In the genomic region with DNA sequence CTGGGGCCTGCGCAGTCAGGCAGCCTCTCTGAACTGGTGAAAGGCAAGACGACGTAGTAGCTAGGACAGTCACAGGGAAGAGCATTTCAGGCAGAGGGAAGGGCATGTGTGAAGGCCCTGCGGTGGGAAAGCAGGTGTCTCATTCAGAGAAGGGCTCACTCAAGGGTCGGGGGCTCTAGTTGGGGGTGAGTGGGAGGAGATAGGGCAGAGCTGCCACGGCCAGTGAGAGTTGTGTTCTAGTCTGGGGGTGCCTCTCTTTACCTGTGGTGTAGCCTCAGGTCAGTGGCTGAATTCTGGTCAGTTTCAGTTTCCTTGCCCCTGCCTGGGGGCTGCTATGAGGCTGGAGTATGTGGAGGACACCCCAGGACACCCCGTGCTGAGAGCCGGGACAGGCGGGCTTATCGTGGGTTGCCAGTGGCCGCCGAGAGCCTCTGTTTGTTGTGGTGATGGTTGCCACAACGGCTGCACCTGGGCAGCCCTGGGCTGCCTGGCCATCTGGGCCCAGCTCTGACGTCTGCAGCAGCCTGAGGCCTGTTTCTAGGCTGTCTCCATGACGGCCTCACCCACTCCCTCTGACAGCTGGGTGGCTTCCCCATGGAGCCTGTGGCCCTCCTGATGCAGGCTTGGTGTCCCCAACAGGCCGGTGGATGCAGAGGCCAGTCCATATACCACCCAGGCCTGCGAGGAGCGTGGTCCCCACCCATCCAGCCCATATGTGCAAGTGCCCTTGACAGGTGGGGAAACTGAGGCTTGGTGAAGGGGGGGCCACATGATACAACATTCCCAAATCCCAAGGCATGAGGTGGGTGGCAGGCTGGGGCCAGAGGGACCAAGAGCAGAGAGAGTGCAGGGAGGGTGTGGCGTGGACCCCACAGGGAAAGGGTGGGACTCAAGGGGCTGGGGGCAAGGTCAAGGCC, we compare ENCODE assay signal across 12 cellular contexts. TPM values are rescaled to one million over a fixed set of nuclear protein-coding genes. Genes with fewer than 3 reads are reported as not detected.
DNase-seq lines count a peak whose midpoint lies in the region; ATAC-seq and TF ChIP-seq lines count a peak whose summit lies in the region.
"Had no signal": no experiment of that assay in that cellular context is flagged by ENCODE, and none has a peak within 500 bp of the region (broad histone marks: within the 10 kb centered on the region; RNA-seq: fewer than 3 reads in every experiment).

No MANE protein-coding gene starts in this region.

- H3K9me3 Mint-ChIP-seq in activated naive CD4-positive, alpha-beta T cell treated with anti-CD3 and anti-CD28 coated beads, Interleukin-2, amount 50 U/mL, for 24 hours, result no peaks in the 10 kb centered on the region
- peaks cover 11 to 85% (median 29%) of the 10 kb centered on the region in 5 experiments for H3K9me3 Mint-ChIP-seq in brain

- ATAC-seq in left colon (peak; percentile 29), upper lobe of right lung (peak; percentile 5)

- no peaks in the 10 kb centered on the region for H3K9me3 ChIP-seq in upper lobe of right lung

- TF ChIP-seq CTCF in brain (conservative IDR thresholded peaks at IDR 0.05) (no peak), upper lobe of right lung (IDR thresholded peaks at IDR 0.05) (no peak)

- no peak overlapping the region for H3K27ac ChIP-seq in upper lobe of right lung

- H3K36me3 ChIP-seq in upper lobe of right lung, result peaks cover 22% of the 10 kb centered on the region

- intact Hi-C loops in left colon (cut with DNase I, micrococcal nuclease), result no loop called here
- intact Hi-C loops in upper lobe of right lung (cut with DNase I), result no loop called here

- peaks cover 33% of the 10 kb centered on the region for H3K4me1 Mint-ChIP-seq in activated naive CD4-positive, alpha-beta T cell treated with anti-CD3 and anti-CD28 coated beads, Interleukin-2, amount 50 U/mL, for 24 hours
- H3K4me1 Mint-ChIP-seq in brain, result peaks cover 8% of the 10 kb centered on the region

- no peak overlapping the region for H3K4me3 ChIP-seq in upper lobe of right lung

- peaks cover under 1% of the 10 kb centered on the region for H3K4me1 ChIP-seq in upper lobe of right lung

- peak overlapping the region; percentile 3 for H3K27ac Mint-ChIP-seq in activated naive CD4-positive, alpha-beta T cell treated with anti-CD3 and anti-CD28 coated beads, Interleukin-2, amount 50 U/mL, for 24 hours
- H3K27ac Mint-ChIP-seq in brain, result peak overlapping the region in 3 of 5 experiments; percentile 3 to 41 (median 17)

- no peaks in the 10 kb centered on the region for H3K27me3 ChIP-seq in upper lobe of right lung

- H3K36me3 Mint-ChIP-seq in activated naive CD4-positive, alpha-beta T cell treated with anti-CD3 and anti-CD28 coated beads, Interleukin-2, amount 50 U/mL, for 24 hours, result peaks cover 12% of the 10 kb centered on the region
- peaks cover 8% of the 10 kb centered on the region for H3K36me3 Mint-ChIP-seq in brain

- DNase-seq in activated naive CD4-positive, alpha-beta T cell treated with anti-CD3 and anti-CD28 coated beads, Interleukin-2, amount 50 U/mL, for 16 hours, result no peak
- no peak for DNase-seq in left colon
- DNase-seq in upper lobe of right lung, result peak; percentile 64
- DNase-seq in cerebellar cortex (ENCODE audit: low spot score), result no peak
- DNase-seq in cortex of kidney (lab: John Stamatoyannopoulos, UW), result no peak
- DNase-seq in NCI-H446 treated with DMSO at 0.1 percent for 48 hours (lab: John Stamatoyannopoulos, UW), result no peak
- DNase-seq: activated CD8-positive, alpha-beta memory T cell treated with anti-CD3 and anti-CD28 coated beads for 24 hours; DND-41; effector CD8-positive, alpha-beta T cell; NCI-H69 had no signal

- no peak overlapping the region for H3K4me3 Mint-ChIP-seq in activated naive CD4-positive, alpha-beta T cell treated with anti-CD3 and anti-CD28 coated beads, Interleukin-2, amount 50 U/mL, for 24 hours
- H3K4me3 Mint-ChIP-seq in brain, result no peak overlapping the region

- peaks cover 2% of the 10 kb centered on the region for H3K27me3 Mint-ChIP-seq in activated naive CD4-positive, alpha-beta T cell treated with anti-CD3 and anti-CD28 coated beads, Interleukin-2, amount 50 U/mL, for 24 hours
- H3K27me3 Mint-ChIP-seq in brain, result peaks cover 3% of the 10 kb centered on the region

RNA-seq across cellular contexts. Expression of a gene that starts 10.8 kb away (rescaled TPM):
- 19.0 TPM for polyA plus RNA-seq in brain (ENCODE audit: insufficient read depth, low read depth, low replicate concordance)
- 10 to 100 TPM; 74.2 to 75.8 TPM for total RNA-seq in left colon
- 68.3 TPM for total RNA-seq in upper lobe of right lung

RNA-seq across cellular contexts. Expression of a gene that starts 42.1 kb away (rescaled TPM):
- 19.6 TPM for polyA plus RNA-seq in brain (ENCODE audit: insufficient read depth, low read depth, low replicate concordance)
- total RNA-seq in left colon, result 1 to 10 TPM; 3.1 to 5.6 TPM
- 19.5 TPM for total RNA-seq in upper lobe of right lung
